Comparison of ENCODE assay signal across 25 cellular contexts in genomic region chr18:60596928-60597327, GRCh38.
"Had no signal": no experiment of that assay in that cellular context is flagged by ENCODE, and none has a peak within 500 bp of the region (broad histone marks: within the 10 kb centered on the region; RNA-seq: fewer than 3 reads in every experiment).

No MANE protein-coding gene starts in this region.

- H3K4me1 ChIP-seq: lower lobe of right lung, pancreas, psoas muscle, right atrium auricular region, tibial artery had no signal

- ATAC-seq: activated naive CD4-positive, alpha-beta T cell treated with anti-CD3 and anti-CD28 coated beads, Interleukin-2, amount 50 U/mL, for 72 hours; lower lobe of right lung; mucosa of descending colon; pancreas; psoas muscle had no signal

- H3K27me3 ChIP-seq: pancreas, right atrium auricular region, tibial artery had no signal

- H3K4me1 Mint-ChIP-seq: brain, nephron progenitor cell had no signal

- H3K27ac ChIP-seq: lower lobe of right lung, pancreas, psoas muscle, right atrium auricular region, tibial artery, WERI-Rb-1 had no signal

- H3K27me3 Mint-ChIP-seq: dendritic cell treated with granulocyte-macrophage colony-stimulating factor and Interleukin-4, amounts not matched to agents 40 ng/mL and 50 ng/mL, for 4 days had no signal

- H3K4me3 Mint-ChIP-seq: brain; dendritic cell treated with granulocyte-macrophage colony-stimulating factor and Interleukin-4, amounts not matched to agents 40 ng/mL and 50 ng/mL, for 4 days; nephron progenitor cell had no signal

- H3K9me3 Mint-ChIP-seq: activated naive CD4-positive, alpha-beta T cell treated with anti-CD3 and anti-CD28 coated beads, Interleukin-2, amount 50 U/mL, for 72 hours; brain; dendritic cell treated with granulocyte-macrophage colony-stimulating factor and Interleukin-4, amounts not matched to agents 40 ng/mL and 50 ng/mL, for 4 days; nephron progenitor cell had no signal

- FAIRE-seq: endometrium, keratinocyte, pancreas, TTC549 had no signal

- H3K9me3 ChIP-seq: lower lobe of right lung, mucosa of descending colon, pancreas, psoas muscle, right atrium auricular region, tibial artery had no signal

- H3K4me3 ChIP-seq: lower lobe of right lung, mucosa of descending colon, pancreas, psoas muscle, right atrium auricular region, tibial artery had no signal

- DNase-seq: activated CD4-positive, CD25-positive, alpha-beta regulatory T cell treated with anti-CD3 and anti-CD28 coated beads, Interleukin-2, amount 50 U/mL, for 72 hours; activated gamma-delta T cell treated with Interleukin-2 at 50 U/mL for 16 hours; activated T-cell treated with anti-CD3 and anti-CD28 coated beads, Interleukin-2, amount 50 U/mL, for 1 hour; aorta; effector CD4-positive, alpha-beta T cell; erythroblast; foreskin fibroblast; lower lobe of right lung; mesendoderm; mucosa of descending colon; nephron progenitor cell; pancreas; psoas muscle; stimulated activated CD4-positive, alpha-beta T cell treated with anti-CD3 and anti-CD28 coated beads, Interleukin-4, amount 100 ng/mL, for 24 hours; stimulated activated naive CD4-positive, alpha-beta T cell treated with Interleukin-2 at 50 U/mL for 16 hours; substantia nigra; tibial artery; WERI-Rb-1 had no signal

- H3K27ac Mint-ChIP-seq: activated naive CD4-positive, alpha-beta T cell treated with anti-CD3 and anti-CD28 coated beads, Interleukin-2, amount 50 U/mL, for 72 hours; brain; dendritic cell treated with granulocyte-macrophage colony-stimulating factor and Interleukin-4, amounts not matched to agents 40 ng/mL and 50 ng/mL, for 4 days; nephron progenitor cell had no signal

- H3K36me3 ChIP-seq: lower lobe of right lung, pancreas, right atrium auricular region, tibial artery, WERI-Rb-1 had no signal
